8 cellular contexts compared by ENCODE assay signal in the genomic region with DNA sequence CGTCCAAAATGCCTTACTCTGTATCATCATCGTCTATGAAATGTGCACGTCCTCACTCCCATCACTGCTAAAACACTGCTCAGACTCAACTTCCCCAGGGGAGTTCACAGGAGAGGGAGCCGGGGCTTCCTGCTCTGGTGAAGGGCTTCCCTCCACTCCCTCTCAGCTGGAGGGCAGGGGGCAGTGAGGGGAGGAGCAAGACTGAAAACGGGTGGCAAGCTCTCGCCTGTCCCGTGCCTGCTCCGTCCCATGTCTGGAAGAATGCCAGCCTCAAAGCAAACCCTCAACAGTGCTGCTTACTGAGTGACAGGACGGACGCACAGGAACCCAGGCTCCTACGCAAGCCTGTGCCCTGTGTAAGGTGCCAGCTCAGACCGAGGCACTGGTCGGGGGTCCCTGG. TPM values are rescaled to one million over a fixed set of nuclear protein-coding genes. Genes with fewer than 3 reads are reported as not detected.
DNase-seq lines count a peak whose midpoint lies in the region; ATAC-seq and TF ChIP-seq lines count a peak whose summit lies in the region.

No MANE protein-coding gene starts in this region.

- peak overlapping the region; percentile 39 for H3K4me3 Mint-ChIP-seq in CD4-positive, alpha-beta T cell
- H3K4me3 Mint-ChIP-seq in chondrocyte (ENCODE audit: unreplicated experiment) (no peak overlapping the region), type B pancreatic cell (no peak overlapping the region), progenitor cell of endocrine pancreas (ENCODE audit: low read depth) (no peak overlapping the region)
- peak overlapping the region; percentile 40 to 84 (median 72) for H3K4me3 Mint-ChIP-seq in naive thymus-derived CD4-positive, alpha-beta T cell

- peaks cover 41% of the 10 kb centered on the region for H3K4me1 Mint-ChIP-seq in CD4-positive, alpha-beta T cell (ENCODE audit: low read depth)
- no peaks in the 10 kb centered on the region for H3K4me1 Mint-ChIP-seq in chondrocyte (ENCODE audit: low read depth)
- H3K4me1 Mint-ChIP-seq in naive thymus-derived CD4-positive, alpha-beta T cell = peaks cover 12 to 53% (median 42%) of the 10 kb centered on the region in 7 donors
- peaks cover 8% of the 10 kb centered on the region for H3K4me1 Mint-ChIP-seq in type B pancreatic cell (ENCODE audit: unreplicated experiment)
- H3K4me1 Mint-ChIP-seq in progenitor cell of endocrine pancreas (ENCODE audit: low read depth) = peaks cover 8% of the 10 kb centered on the region

- ATAC-seq in CD4-positive, alpha-beta T cell (ENCODE audit: poor library complexity) = peak; percentile 41
- peak; percentile 29 for ATAC-seq in HG02678 (IDR thresholded peaks at IDR 0.05; ENCODE audit: unreplicated experiment)
- peak; percentile 33 for ATAC-seq in naive thymus-derived CD4-positive, alpha-beta T cell

- H3K36me3 Mint-ChIP-seq in CD4-positive, alpha-beta T cell (ENCODE audit: low read depth) = peaks cover under 1% of the 10 kb centered on the region
- H3K36me3 Mint-ChIP-seq in chondrocyte (ENCODE audit: low read depth) (no peaks in the 10 kb centered on the region), type B pancreatic cell (no peaks in the 10 kb centered on the region), progenitor cell of endocrine pancreas (ENCODE audit: insufficient read depth) (no peaks in the 10 kb centered on the region)
- peaks cover 0 to 4% (median 0%) of the 10 kb centered on the region in 5 donors for H3K36me3 Mint-ChIP-seq in naive thymus-derived CD4-positive, alpha-beta T cell

- TF ChIP-seq CTCF in CD4-positive, alpha-beta T cell (IDR thresholded peaks at IDR 0.05) = no peak
- TF ChIP-seq CTCF in chondrocyte (IDR thresholded peaks at IDR 0.05) = no peak
- no peak for TF ChIP-seq CTCF in type B pancreatic cell (conservative IDR thresholded peaks at IDR 0.05)
- TF ChIP-seq CTCF in progenitor cell of endocrine pancreas (IDR thresholded peaks at IDR 0.05; ENCODE audit: unreplicated experiment) = no peak

- H3K27me3 Mint-ChIP-seq in CD4-positive, alpha-beta T cell = no peaks in the 10 kb centered on the region
- H3K27me3 Mint-ChIP-seq in chondrocyte (ENCODE audit: low read depth) (peaks cover 21% of the 10 kb centered on the region), type B pancreatic cell (no peaks in the 10 kb centered on the region), progenitor cell of endocrine pancreas (peaks cover 23% of the 10 kb centered on the region)
- H3K27me3 Mint-ChIP-seq in naive thymus-derived CD4-positive, alpha-beta T cell = no peaks in the 10 kb centered on the region

- peak overlapping the region; percentile 35 for H3K27ac Mint-ChIP-seq in CD4-positive, alpha-beta T cell
- H3K27ac Mint-ChIP-seq in chondrocyte (ENCODE audit: unreplicated experiment) (no peak overlapping the region), type B pancreatic cell (no peak overlapping the region), progenitor cell of endocrine pancreas (no peak overlapping the region)
- H3K27ac Mint-ChIP-seq in naive thymus-derived CD4-positive, alpha-beta T cell = peak overlapping the region in 7 of 9 donors; percentile 36 to 87 (median 53)

- peaks cover 0 to 9% (median 0%) of the 10 kb centered on the region in 3 experiments for H3K36me3 ChIP-seq in naive thymus-derived CD4-positive, alpha-beta T cell (ENCODE audit: control insufficient read depth in 2 of 3, insufficient read depth in 3 of 3, low read length in 3 of 3)

- H3K27ac ChIP-seq in CD4-positive, alpha-beta T cell (ENCODE audit: low read depth, low read length) = no peak overlapping the region
- H3K27ac ChIP-seq in naive thymus-derived CD4-positive, alpha-beta T cell (ENCODE audit: low read depth, low read length) = no peak overlapping the region

- H3K9me3 Mint-ChIP-seq in CD4-positive, alpha-beta T cell = no peaks in the 10 kb centered on the region
- no peaks in the 10 kb centered on the region for H3K9me3 Mint-ChIP-seq in chondrocyte (ENCODE audit: low read depth)
- no peaks in the 10 kb centered on the region for H3K9me3 Mint-ChIP-seq in naive thymus-derived CD4-positive, alpha-beta T cell
- no peaks in the 10 kb centered on the region for H3K9me3 Mint-ChIP-seq in type B pancreatic cell
- no peaks in the 10 kb centered on the region for H3K9me3 Mint-ChIP-seq in progenitor cell of endocrine pancreas (ENCODE audit: low read depth)

- intact Hi-C loops in CD4-positive, alpha-beta T cell (cut with DNase I, micrococcal nuclease) = loop anchor here in 1 of 2 experiments (10.0 kb wide), 1 partner anchor 153 kb away; no protein-coding TSS in a partner anchor
- intact Hi-C loops in naive thymus-derived CD4-positive, alpha-beta T cell (cut with micrococcal nuclease) = no loop called here

- H3K4me3 ChIP-seq in naive thymus-derived CD4-positive, alpha-beta T cell (ENCODE audit: low read length) = no peak overlapping the region

- H3K27me3 ChIP-seq in CD4-positive, alpha-beta T cell (ENCODE audit: control insufficient read depth, insufficient read depth, low read length) = no peaks in the 10 kb centered on the region
- no peaks in the 10 kb centered on the region for H3K27me3 ChIP-seq in naive thymus-derived CD4-positive, alpha-beta T cell (ENCODE audit: control insufficient read depth in 2 of 2, insufficient read depth in 2 of 2, low read length in 2 of 2)

- H3K4me1 ChIP-seq in naive thymus-derived CD4-positive, alpha-beta T cell (ENCODE audit: control insufficient read depth in 2 of 2, insufficient read depth in 2 of 2, low read length in 2 of 2) = peaks cover 0 to 10% of the 10 kb centered on the region in 2 donors

- POLR2A ChIA-PET in CD4-positive, alpha-beta T cell (lab: Charles Lee) = interaction anchor here (1.1 to 2.5 kb wide), 2 partner anchors 24 to 25 kb away, joined by 3 to 9 read pairs; a partner anchor contains a TSS
- POLR2A ChIA-PET in naive thymus-derived CD4-positive, alpha-beta T cell (lab: Charles Lee) = interaction anchor here (0.6 kb wide), 1 partner anchor 84 kb away, joined by 3 read pairs; no protein-coding TSS in a partner anchor

- CTCF ChIA-PET in CD4-positive, alpha-beta T cell (lab: Charles Lee) = no interaction called here
- CTCF ChIA-PET in naive thymus-derived CD4-positive, alpha-beta T cell (lab: Charles Lee) = no interaction called here

- no peak for DNase-seq in CD4-positive, alpha-beta T cell
- peak; percentile 64 for DNase-seq in chondrocyte (ENCODE audit: low spot score)
- DNase-seq in naive thymus-derived CD4-positive, alpha-beta T cell = no peak
- DNase-seq in type B pancreatic cell (ENCODE audit: extremely low spot score, unreplicated experiment) = no peak
- no peak for DNase-seq in NK-92 treated with Interleukin-12 subunit alpha and Interleukin-12 subunit beta, amount 100 ng/mL, for 24 hours (lab: John Stamatoyannopoulos, UW)
- no peak for DNase-seq in progenitor cell of endocrine pancreas (ENCODE audit: low spot score, unreplicated experiment)
- DNase-seq in midbrain (lab: John Stamatoyannopoulos, UW) = no peak

- H3K9me3 ChIP-seq in CD4-positive, alpha-beta T cell (ENCODE audit: control insufficient read depth, low read length) = no peaks in the 10 kb centered on the region
- H3K9me3 ChIP-seq in naive thymus-derived CD4-positive, alpha-beta T cell (ENCODE audit: control insufficient read depth in 2 of 3, low read length in 3 of 3) = no peaks in the 10 kb centered on the region

RNA-seq across cellular contexts. Expression of a gene that starts 25.1 kb away (rescaled TPM):
- total RNA-seq in CD4-positive, alpha-beta T cell = 10 to 100 TPM; 39.3 to 42.3 TPM
- total RNA-seq in chondrocyte (16.1 to 35.4 TPM (median 33.6 TPM) in 3 replicates), type B pancreatic cell (ENCODE audit: low replicate concordance) (17.9 and 23.9 TPM in 2 replicates), progenitor cell of endocrine pancreas (20.6 and 23.4 TPM in 2 replicates)
- 10 to 100 TPM; 15.0 to 74.4 (median 66.1) TPM for total RNA-seq in naive thymus-derived CD4-positive, alpha-beta T cell
- 10 to 100 TPM; 25.5 to 35.6 TPM for polyA plus RNA-seq in naive thymus-derived CD4-positive, alpha-beta T cell

Comparison
In these comparisons a context has a peak if more than half of its experiments do, and no peak if none do; other contexts are left out.
1. H3K27ac Mint-ChIP-seq: peak in CD4-positive, alpha-beta T cell (single experiment) and naive thymus-derived CD4-positive, alpha-beta T cell (7 of 9); none in chondrocyte (single experiment), type B pancreatic cell (single experiment) and progenitor cell of endocrine pancreas (single experiment).
2. H3K4me3 Mint-ChIP-seq: peak in CD4-positive, alpha-beta T cell (single experiment) and naive thymus-derived CD4-positive, alpha-beta T cell (10 of 10); none in chondrocyte (single experiment), type B pancreatic cell (single experiment) and progenitor cell of endocrine pancreas (single experiment).
3. Peak in every context shown above with its lines, with median percentiles within 50 percentile points of each other: ATAC-seq.